Comparison of ENCODE assay signal across 28 cellular contexts in the genomic region with DNA sequence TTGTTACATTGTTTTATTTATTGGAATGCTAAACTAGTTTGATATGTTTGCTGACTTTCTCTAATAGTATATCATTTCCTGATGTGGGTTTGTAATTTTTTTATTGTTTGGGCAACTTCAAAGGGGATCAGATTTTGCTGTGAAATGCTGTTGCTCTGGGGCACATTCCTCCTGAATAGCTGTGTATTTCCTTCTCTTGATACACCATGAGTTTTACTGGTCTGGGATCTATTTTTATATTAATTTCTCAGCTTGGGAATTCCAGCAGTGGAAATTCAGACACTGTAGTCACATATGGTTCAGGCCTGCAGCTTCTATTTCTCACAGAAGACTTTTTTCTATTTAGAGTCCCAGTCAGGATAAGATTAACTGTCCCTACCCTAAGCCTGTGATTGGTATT.
"Had no signal": no experiment of that assay in that cellular context is flagged by ENCODE, and none has a peak within 500 bp of the region (broad histone marks: within the 10 kb centered on the region; RNA-seq: fewer than 3 reads in every experiment).

No MANE protein-coding gene starts in this region.

- H3K36me3 Mint-ChIP-seq: T-cell had no signal

- H3K4me3 ChIP-seq: ascending aorta, dorsolateral prefrontal cortex, lower lobe of right lung, ovary, prostate gland, right atrium auricular region, upper lobe of right lung had no signal

- H3K27ac ChIP-seq: ascending aorta, brain microvascular endothelial cell, dorsolateral prefrontal cortex, epithelial cell of prostate, foreskin keratinocyte, lower lobe of right lung, ovary, prostate gland, right atrium auricular region, upper lobe of right lung, WERI-Rb-1 had no signal

- DNase-seq: activated CD4-positive, alpha-beta T cell treated with anti-CD3 and anti-CD28 coated beads, Interleukin-2, amount 10 ng/mL, durations not matched to agents 7 days and 5 days; activated CD4-positive, CD25-positive, alpha-beta regulatory T cell treated with anti-CD3 and anti-CD28 coated beads, Interleukin-2, amount 50 U/mL, for 72 hours; activated CD8-positive, alpha-beta T cell treated with anti-CD3 and anti-CD28 coated beads for 36 hours; activated gamma-delta T cell; brain microvascular endothelial cell; central memory CD4-positive, alpha-beta T cell; dorsolateral prefrontal cortex; effector memory CD8-positive, alpha-beta T cell; foreskin keratinocyte; kidney; lower lobe of right lung; mesendoderm; naive thymus-derived CD8-positive, alpha-beta T cell; ovary; stimulated activated CD4-positive, alpha-beta T cell treated with anti-CD3 and anti-CD28 coated beads, Interleukin-4, amount 100 ng/mL, for 24 hours; stimulated activated naive CD4-positive, alpha-beta T cell treated with Interleukin-2 at 50 U/mL for 16 hours; T-cell; upper lobe of right lung; WERI-Rb-1 had no signal

- H3K27ac Mint-ChIP-seq: activated CD4-positive, alpha-beta T cell treated with anti-CD3 and anti-CD28 coated beads, Interleukin-2, amount 10 ng/mL, durations not matched to agents 7 days and 5 days; activated CD8-positive, alpha-beta T cell treated with anti-CD3 and anti-CD28 coated beads for 36 hours; activated naive CD4-positive, alpha-beta T cell treated with anti-CD3 and anti-CD28 coated beads, Interleukin-2, amount 50 U/mL, for 24 hours; activated T-helper 1 cell treated with anti-CD3 and anti-CD28 coated beads, Interleukin-12 subunit alpha, Interleukin-12 subunit beta, Interleukin-2, Interleukin-4 antibody, amounts not matched to agents 30 ng/mL and 10 ng/mL and 1 ng/mL, durations not matched to agents 14 hours and 24 hours and 36 hours; effector memory CD8-positive, alpha-beta T cell; naive thymus-derived CD8-positive, alpha-beta T cell; T-cell; T-helper 2 cell treated with Interferon-gamma antibody and Interleukin-4, amounts not matched to agents 5 μg/mL and 100 μg/mL, for 36 hours had no signal

- ATAC-seq: activated CD8-positive, alpha-beta T cell treated with anti-CD3 and anti-CD28 coated beads for 36 hours; effector memory CD8-positive, alpha-beta T cell; foreskin keratinocyte; left lobe of liver; lower lobe of right lung; naive thymus-derived CD8-positive, alpha-beta T cell; T-cell; upper lobe of right lung had no signal

- H3K4me1 Mint-ChIP-seq: activated naive CD4-positive, alpha-beta T cell treated with anti-CD3 and anti-CD28 coated beads, Interleukin-2, amount 50 U/mL, for 24 hours had no signal

- FAIRE-seq: colon, kidney had no signal

- H3K36me3 ChIP-seq: ascending aorta, brain microvascular endothelial cell, lower lobe of right lung, ovary, prostate gland, right atrium auricular region, upper lobe of right lung, WERI-Rb-1 had no signal

- H3K4me3 Mint-ChIP-seq: activated CD4-positive, alpha-beta T cell treated with anti-CD3 and anti-CD28 coated beads, Interleukin-2, amount 10 ng/mL, durations not matched to agents 7 days and 5 days; activated CD8-positive, alpha-beta T cell treated with anti-CD3 and anti-CD28 coated beads for 36 hours; activated naive CD4-positive, alpha-beta T cell treated with anti-CD3 and anti-CD28 coated beads, Interleukin-2, amount 50 U/mL, for 24 hours; activated T-helper 1 cell treated with anti-CD3 and anti-CD28 coated beads, Interleukin-12 subunit alpha, Interleukin-12 subunit beta, Interleukin-2, Interleukin-4 antibody, amounts not matched to agents 30 ng/mL and 10 ng/mL and 1 ng/mL, durations not matched to agents 14 hours and 24 hours and 36 hours; effector memory CD8-positive, alpha-beta T cell; naive thymus-derived CD8-positive, alpha-beta T cell; T-cell; T-helper 2 cell treated with Interferon-gamma antibody and Interleukin-4, amounts not matched to agents 5 μg/mL and 100 μg/mL, for 36 hours had no signal

- H3K4me1 ChIP-seq: ascending aorta, foreskin keratinocyte, lower lobe of right lung, prostate gland, right atrium auricular region, upper lobe of right lung had no signal

- H3K9me3 ChIP-seq: ascending aorta, ovary, prostate gland, upper lobe of right lung had no signal

- H3K27me3 ChIP-seq: ascending aorta, brain microvascular endothelial cell, ovary, right atrium auricular region, upper lobe of right lung had no signal
